ENCODE assay signal across 1 cellular context in genomic region chr2:136051725-136052048, GRCh38.
A peak's percentile ranks its signal among the peaks of the same experiment; 100 is the strongest.
TF ChIP-seq lines count a peak whose summit lies in the region.

No MANE protein-coding gene starts in this region.

TF ChIP-seq in GM12878, 131 proteins besides CTCF, POLR2A, EP300 and RAD21 (continued from another document):
- TF ChIP-seq RELA (IDR thresholded peaks at IDR 0.05; ENCODE audit: borderline replicate concordance, partially characterized antibody) (no peak), TCF3 (IDR thresholded peaks at IDR 0.05; ENCODE audit: borderline replicate concordance, insufficient read depth, low read depth, low read length) (no peak), MTA2 (IDR thresholded peaks at IDR 0.05; ENCODE audit: low read depth) (peak; percentile 80), NFYA (IDR thresholded peaks at IDR 0.05; ENCODE audit: borderline replicate concordance, low read depth, low read length) (no peak), PBX3 (IDR thresholded peaks at IDR 0.05; ENCODE audit: insufficient replicate concordance, low read depth, low read length) (no peak), MEF2B (IDR thresholded peaks at IDR 0.05; ENCODE audit: partially characterized antibody, poor library complexity, severe bottlenecking) (no peak), ZNF207 (IDR thresholded peaks at IDR 0.05; ENCODE audit: borderline replicate concordance) (no peak), NR2F1 (conservative IDR thresholded peaks at IDR 0.05) (no peak), NR2C1 (IDR thresholded peaks at IDR 0.05) (no peak), EZH2 (IDR thresholded peaks at IDR 0.05; ENCODE audit: borderline replicate concordance, control insufficient read depth, low read depth, low read length) (no peak), CHD1 (IDR thresholded peaks at IDR 0.05; ENCODE audit: low read depth, low read length) (no peak), SPI1 (IDR thresholded peaks at IDR 0.05; ENCODE audit: borderline replicate concordance, insufficient read depth, low read depth, low read length) (peak; percentile 45; the same call in 1 of the 2 replicates)
- TF ChIP-seq, protein P1, sequence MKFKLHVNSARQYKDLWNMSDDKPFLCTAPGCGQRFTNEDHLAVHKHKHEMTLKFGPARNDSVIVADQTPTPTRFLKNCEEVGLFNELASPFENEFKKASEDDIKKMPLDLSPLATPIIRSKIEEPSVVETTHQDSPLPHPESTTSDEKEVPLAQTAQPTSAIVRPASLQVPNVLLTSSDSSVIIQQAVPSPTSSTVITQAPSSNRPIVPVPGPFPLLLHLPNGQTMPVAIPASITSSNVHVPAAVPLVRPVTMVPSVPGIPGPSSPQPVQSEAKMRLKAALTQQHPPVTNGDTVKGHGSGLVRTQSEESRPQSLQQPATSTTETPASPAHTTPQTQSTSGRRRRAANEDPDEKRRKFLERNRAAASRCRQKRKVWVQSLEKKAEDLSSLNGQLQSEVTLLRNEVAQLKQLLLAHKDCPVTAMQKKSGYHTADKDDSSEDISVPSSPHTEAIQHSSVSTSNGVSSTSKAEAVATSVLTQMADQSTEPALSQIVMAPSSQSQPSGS (IDR thresholded peaks at IDR 0.05; ENCODE audit: low read length), result no peak
- TF ChIP-seq, protein P2, sequence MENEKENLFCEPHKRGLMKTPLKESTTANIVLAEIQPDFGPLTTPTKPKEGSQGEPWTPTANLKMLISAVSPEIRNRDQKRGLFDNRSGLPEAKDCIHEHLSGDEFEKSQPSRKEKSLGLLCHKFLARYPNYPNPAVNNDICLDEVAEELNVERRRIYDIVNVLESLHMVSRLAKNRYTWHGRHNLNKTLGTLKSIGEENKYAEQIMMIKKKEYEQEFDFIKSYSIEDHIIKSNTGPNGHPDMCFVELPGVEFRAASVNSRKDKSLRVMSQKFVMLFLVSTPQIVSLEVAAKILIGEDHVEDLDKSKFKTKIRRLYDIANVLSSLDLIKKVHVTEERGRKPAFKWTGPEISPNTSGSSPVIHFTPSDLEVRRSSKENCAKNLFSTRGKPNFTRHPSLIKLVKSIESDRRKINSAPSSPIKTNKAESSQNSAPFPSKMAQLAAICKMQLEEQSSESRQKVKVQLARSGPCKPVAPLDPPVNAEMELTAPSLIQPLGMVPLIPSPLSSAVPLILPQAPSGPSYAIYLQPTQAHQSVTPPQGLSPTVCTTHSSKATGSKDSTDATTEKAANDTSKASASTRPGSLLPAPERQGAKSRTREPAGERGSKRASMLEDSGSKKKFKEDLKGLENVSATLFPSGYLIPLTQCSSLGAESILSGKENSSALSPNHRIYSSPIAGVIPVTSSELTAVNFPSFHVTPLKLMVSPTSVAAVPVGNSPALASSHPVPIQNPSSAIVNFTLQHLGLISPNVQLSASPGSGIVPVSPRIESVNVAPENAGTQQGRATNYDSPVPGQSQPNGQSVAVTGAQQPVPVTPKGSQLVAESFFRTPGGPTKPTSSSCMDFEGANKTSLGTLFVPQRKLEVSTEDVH (IDR thresholded peaks at IDR 0.05; ENCODE audit: low read depth, partially characterized antibody), result no peak
- TF ChIP-seq, protein P3, sequence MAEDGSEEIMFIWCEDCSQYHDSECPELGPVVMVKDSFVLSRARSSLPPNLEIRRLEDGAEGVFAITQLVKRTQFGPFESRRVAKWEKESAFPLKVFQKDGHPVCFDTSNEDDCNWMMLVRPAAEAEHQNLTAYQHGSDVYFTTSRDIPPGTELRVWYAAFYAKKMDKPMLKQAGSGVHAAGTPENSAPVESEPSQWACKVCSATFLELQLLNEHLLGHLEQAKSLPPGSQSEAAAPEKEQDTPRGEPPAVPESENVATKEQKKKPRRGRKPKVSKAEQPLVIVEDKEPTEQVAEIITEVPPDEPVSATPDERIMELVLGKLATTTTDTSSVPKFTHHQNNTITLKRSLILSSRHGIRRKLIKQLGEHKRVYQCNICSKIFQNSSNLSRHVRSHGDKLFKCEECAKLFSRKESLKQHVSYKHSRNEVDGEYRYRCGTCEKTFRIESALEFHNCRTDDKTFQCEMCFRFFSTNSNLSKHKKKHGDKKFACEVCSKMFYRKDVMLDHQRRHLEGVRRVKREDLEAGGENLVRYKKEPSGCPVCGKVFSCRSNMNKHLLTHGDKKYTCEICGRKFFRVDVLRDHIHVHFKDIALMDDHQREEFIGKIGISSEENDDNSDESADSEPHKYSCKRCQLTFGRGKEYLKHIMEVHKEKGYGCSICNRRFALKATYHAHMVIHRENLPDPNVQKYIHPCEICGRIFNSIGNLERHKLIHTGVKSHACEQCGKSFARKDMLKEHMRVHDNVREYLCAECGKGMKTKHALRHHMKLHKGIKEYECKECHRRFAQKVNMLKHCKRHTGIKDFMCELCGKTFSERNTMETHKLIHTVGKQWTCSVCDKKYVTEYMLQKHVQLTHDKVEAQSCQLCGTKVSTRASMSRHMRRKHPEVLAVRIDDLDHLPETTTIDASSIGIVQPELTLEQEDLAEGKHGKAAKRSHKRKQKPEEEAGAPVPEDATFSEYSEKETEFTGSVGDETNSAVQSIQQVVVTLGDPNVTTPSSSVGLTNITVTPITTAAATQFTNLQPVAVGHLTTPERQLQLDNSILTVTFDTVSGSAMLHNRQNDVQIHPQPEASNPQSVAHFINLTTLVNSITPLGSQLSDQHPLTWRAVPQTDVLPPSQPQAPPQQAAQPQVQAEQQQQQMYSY (CRISPR knock-in tag; IDR thresholded peaks at IDR 0.05), result no peak
- TF ChIP-seq, protein P4, sequence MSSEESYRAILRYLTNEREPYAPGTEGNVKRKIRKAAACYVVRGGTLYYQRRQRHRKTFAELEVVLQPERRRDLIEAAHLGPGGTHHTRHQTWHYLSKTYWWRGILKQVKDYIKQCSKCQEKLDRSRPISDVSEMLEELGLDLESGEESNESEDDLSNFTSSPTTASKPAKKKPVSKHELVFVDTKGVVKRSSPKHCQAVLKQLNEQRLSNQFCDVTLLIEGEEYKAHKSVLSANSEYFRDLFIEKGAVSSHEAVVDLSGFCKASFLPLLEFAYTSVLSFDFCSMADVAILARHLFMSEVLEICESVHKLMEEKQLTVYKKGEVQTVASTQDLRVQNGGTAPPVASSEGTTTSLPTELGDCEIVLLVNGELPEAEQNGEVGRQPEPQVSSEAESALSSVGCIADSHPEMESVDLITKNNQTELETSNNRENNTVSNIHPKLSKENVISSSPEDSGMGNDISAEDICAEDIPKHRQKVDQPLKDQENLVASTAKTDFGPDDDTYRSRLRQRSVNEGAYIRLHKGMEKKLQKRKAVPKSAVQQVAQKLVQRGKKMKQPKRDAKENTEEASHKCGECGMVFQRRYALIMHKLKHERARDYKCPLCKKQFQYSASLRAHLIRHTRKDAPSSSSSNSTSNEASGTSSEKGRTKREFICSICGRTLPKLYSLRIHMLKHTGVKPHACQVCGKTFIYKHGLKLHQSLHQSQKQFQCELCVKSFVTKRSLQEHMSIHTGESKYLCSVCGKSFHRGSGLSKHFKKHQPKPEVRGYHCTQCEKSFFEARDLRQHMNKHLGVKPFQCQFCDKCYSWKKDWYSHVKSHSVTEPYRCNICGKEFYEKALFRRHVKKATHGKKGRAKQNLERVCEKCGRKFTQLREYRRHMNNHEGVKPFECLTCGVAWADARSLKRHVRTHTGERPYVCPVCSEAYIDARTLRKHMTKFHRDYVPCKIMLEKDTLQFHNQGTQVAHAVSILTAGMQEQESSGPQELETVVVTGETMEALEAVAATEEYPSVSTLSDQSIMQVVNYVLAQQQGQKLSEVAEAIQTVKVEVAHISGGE (CRISPR knock-in tag; IDR thresholded peaks at IDR 0.05), result no peak
